27 cellular contexts compared by ENCODE assay signal in the genomic region with DNA sequence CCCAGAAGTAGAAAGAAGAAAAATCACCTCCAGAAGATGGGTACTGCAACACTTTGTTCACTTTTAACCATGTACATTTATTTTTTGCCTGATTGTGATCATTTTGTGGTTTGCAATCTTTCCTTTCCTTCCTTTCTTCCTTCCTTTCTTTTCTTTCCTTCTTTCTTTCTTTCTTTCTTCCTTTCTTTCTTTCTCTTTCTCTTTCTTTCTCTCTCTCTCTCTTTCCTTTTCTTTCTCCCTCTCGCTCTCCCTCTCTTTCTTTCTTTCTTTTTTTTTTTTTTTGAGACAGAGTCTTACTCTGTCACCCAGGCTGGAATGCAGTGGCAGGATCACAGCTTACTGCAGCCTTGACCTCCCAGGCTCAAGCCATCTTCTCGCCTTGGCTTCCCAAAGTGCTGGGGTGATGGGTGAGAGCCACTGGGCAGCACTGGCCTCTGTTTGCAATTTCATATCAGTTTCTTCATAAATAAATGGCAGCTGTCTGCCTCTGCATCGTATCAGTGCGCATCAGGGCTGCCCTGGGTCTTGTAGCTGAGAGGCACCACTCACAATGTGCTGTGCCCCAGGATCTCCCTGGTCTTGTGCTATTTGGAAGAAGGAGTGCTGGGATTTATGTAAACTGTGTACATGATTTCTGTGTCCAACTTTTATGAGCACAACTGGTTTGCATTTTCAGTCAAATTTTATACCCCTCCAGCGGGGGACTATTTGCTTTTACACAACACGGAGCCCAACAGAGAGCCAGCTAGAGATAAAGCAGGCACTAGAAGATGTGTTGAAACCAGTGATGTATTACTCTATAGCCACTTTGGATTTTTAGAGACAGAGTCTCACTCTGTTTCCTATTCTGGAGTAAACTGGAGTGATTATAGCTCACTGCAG. TPM values are rescaled to one million over a fixed set of nuclear protein-coding genes. Genes with fewer than 3 reads are reported as not detected.
A peak's percentile ranks its signal among the peaks of the same experiment; 100 is the strongest.
DNase-seq lines count a peak whose midpoint lies in the region; ATAC-seq and TF ChIP-seq lines count a peak whose summit lies in the region.
"Had no signal": no experiment of that assay in that cellular context is flagged by ENCODE, and none has a peak within 500 bp of the region (broad histone marks: within the 10 kb centered on the region; RNA-seq: fewer than 3 reads in every experiment).

No MANE protein-coding gene starts in this region.

- H3K4me1 ChIP-seq in left ventricle myocardium inferior: peaks cover 62% of the 10 kb centered on the region
- peaks cover 1% of the 10 kb centered on the region for H3K4me1 ChIP-seq in right cardiac atrium (ENCODE audit: control insufficient read depth, insufficient read depth, low read length)
- H3K4me1 ChIP-seq in ascending aorta: peaks cover 8 to 23% of the 10 kb centered on the region in 2 donors
- H3K4me1 ChIP-seq in lower lobe of right lung: peaks cover 20% of the 10 kb centered on the region
- peaks cover 0 to 15% of the 10 kb centered on the region in 2 donors for H3K4me1 ChIP-seq in uterus
- H3K4me1 ChIP-seq: foreskin keratinocyte, neural progenitor cell had no signal

- ATAC-seq in right cardiac atrium (no peak), lower lobe of right lung (no peak)
- ATAC-seq: foreskin keratinocyte had no signal

- TF ChIP-seq CTCF in left ventricle myocardium inferior (IDR thresholded peaks at IDR 0.05; ENCODE audit: borderline replicate concordance) (no peak), ascending aorta (IDR thresholded peaks at IDR 0.05) (no peak), lower lobe of right lung (IDR thresholded peaks at IDR 0.05) (no peak), uterus (IDR thresholded peaks at IDR 0.05) (no peak), WERI-Rb-1 (IDR thresholded peaks at IDR 0.05; ENCODE audit: low read depth, low read length) (no peak)

- no peak for TF ChIP-seq POLR2A in uterus (IDR thresholded peaks at IDR 0.05)

- 72% methylated on average over 6 of the region's 6 CpGs for WGBS in right cardiac atrium

- intact Hi-C loops in left ventricle myocardium inferior (cut with micrococcal nuclease) (no loop called here), right cardiac atrium (cut with DNase I) (loop anchor here in 1 of 4 donors (5.0 kb wide), 1 partner anchor 90 kb away; no protein-coding TSS in a partner anchor), ascending aorta (cut with DNase I) (no loop called here), lower lobe of right lung (cut with DNase I) (no loop called here), uterus (cut with DNase I; ENCODE audit: low total_unique reads) (no loop called here)

- no peaks in the 10 kb centered on the region for H3K9me3 ChIP-seq in left ventricle myocardium inferior (replicated peaks)
- H3K9me3 ChIP-seq in right cardiac atrium (ENCODE audit: control insufficient read depth, low read length): no peaks in the 10 kb centered on the region
- H3K9me3 ChIP-seq in ascending aorta: no peaks in the 10 kb centered on the region
- H3K9me3 ChIP-seq in lower lobe of right lung: no peaks in the 10 kb centered on the region
- H3K9me3 ChIP-seq in uterus: no peaks in the 10 kb centered on the region
- no peaks in the 10 kb centered on the region for H3K9me3 ChIP-seq in WERI-Rb-1 (ENCODE audit: severe bottlenecking)
- H3K9me3 ChIP-seq: HAP-1 had no signal

- H3K27ac ChIP-seq in left ventricle myocardium inferior (replicated peaks) (peak overlapping the region; percentile 81), right cardiac atrium (ENCODE audit: low read length) (no peak overlapping the region), ascending aorta (peak overlapping the region; percentile 42 to 55), lower lobe of right lung (peak overlapping the region; percentile 36), uterus (peak overlapping the region; percentile 70 to 76), WERI-Rb-1 (no peak overlapping the region)
- H3K27ac ChIP-seq: foreskin keratinocyte, neural progenitor cell had no signal

- peak overlapping the region; percentile 66 for H3K4me3 ChIP-seq in left ventricle myocardium inferior
- no peak overlapping the region for H3K4me3 ChIP-seq in right cardiac atrium (ENCODE audit: low read length)
- H3K4me3 ChIP-seq in ascending aorta: no peak overlapping the region
- H3K4me3 ChIP-seq in lower lobe of right lung: no peak overlapping the region
- no peak overlapping the region for H3K4me3 ChIP-seq in uterus
- H3K4me3 ChIP-seq in WERI-Rb-1 (ENCODE audit: low read depth, low read length): no peak overlapping the region
- H3K4me3 ChIP-seq: HAP-1, neural progenitor cell had no signal

- H3K27me3 ChIP-seq in left ventricle myocardium inferior (ENCODE audit: low read depth) (no peaks in the 10 kb centered on the region), right cardiac atrium (ENCODE audit: control insufficient read depth, insufficient read depth) (no peaks in the 10 kb centered on the region), ascending aorta (no peaks in the 10 kb centered on the region), lower lobe of right lung (ENCODE audit: low read depth) (no peaks in the 10 kb centered on the region), uterus (no peaks in the 10 kb centered on the region), WERI-Rb-1 (ENCODE audit: insufficient read depth, low read depth, severe bottlenecking) (no peaks in the 10 kb centered on the region)

- H3K36me3 ChIP-seq in left ventricle myocardium inferior (no peaks in the 10 kb centered on the region), ascending aorta (no peaks in the 10 kb centered on the region), lower lobe of right lung (no peaks in the 10 kb centered on the region), uterus (no peaks in the 10 kb centered on the region), WERI-Rb-1 (no peaks in the 10 kb centered on the region)
- H3K36me3 ChIP-seq: HAP-1, neural progenitor cell had no signal

- DNase-seq in left ventricle myocardium inferior (no peak), right cardiac atrium (no peak), ascending aorta (ENCODE audit: low spot score in 2 of 2) (no peak), lower lobe of right lung (no peak), uterus (no peak), NCI-H2081 (lab: John Stamatoyannopoulos, UW) (no peak), WERI-Rb-1 (no peak), EL (no peak)
- DNase-seq: activated CD4-positive, alpha-beta T cell treated with anti-CD3 and anti-CD28 coated beads, Interleukin-2, amount 50 U/mL, for 4 hours; activated CD4-positive, CD25-positive, alpha-beta regulatory T cell; activated naive CD8-positive, alpha-beta T cell treated with anti-CD3 and anti-CD28 coated beads for 36 hours; Calu3; effector CD4-positive, alpha-beta T cell; erythroblast; foreskin keratinocyte; kidney; NCI-H1092; NCI-H1930; NCI-H226; OCI-M1; stimulated activated CD8-positive, alpha-beta memory T cell treated with anti-CD3 and anti-CD28 coated beads, Interleukin-4, amount 100 ng/mL, for 48 hours; SW 1271 had no signal

RNA-seq across cellular contexts. Expression of gene LIMS2, which starts 6.9 kb away (rescaled TPM):
- total RNA-seq in left ventricle myocardium inferior (173 TPM), right cardiac atrium (100 to 1,000 TPM; 163 to 224 (median 209) TPM), ascending aorta (169 TPM), lower lobe of right lung (148 TPM), uterus (100 to 1,000 TPM in 1 of 4 donors, 10 to 100 TPM in 3; 15.8 to 298 (median 66.2) TPM)
- 178 TPM for polyA plus RNA-seq in right cardiac atrium

RNA-seq across cellular contexts. Expression of gene SFT2D3, which starts 19.1 kb away (rescaled TPM):
- total RNA-seq in left ventricle myocardium inferior (2.9 TPM), right cardiac atrium (1 to 10 TPM; 3.6 to 5.0 (median 4.4) TPM), ascending aorta (8.3 TPM), lower lobe of right lung (7.4 TPM), uterus (10 to 100 TPM in 2 of 4 donors, 1 to 10 TPM in 2; 5.9 to 27.2 (median 11.1) TPM)
- 3.3 TPM for polyA plus RNA-seq in right cardiac atrium

RNA-seq across cellular contexts. Expression of gene GPR17, which starts 36.3 kb away (rescaled TPM):
- total RNA-seq in left ventricle myocardium inferior (0.16 TPM), right cardiac atrium (under 1 TPM in 2 of 4 donors, not detected in 2; 0.31 to 0.40 TPM), ascending aorta (not detected), lower lobe of right lung (0.18 TPM), uterus (under 1 TPM in 1 of 4 donors, not detected in 3; 0.41 TPM)
- 4.0 TPM for polyA plus RNA-seq in right cardiac atrium
- total RNA-seq: activated naive CD8-positive, alpha-beta T cell treated with anti-CD3 and anti-CD28 coated beads for 36 hours; Calu3; Daoy; foreskin keratinocyte; lung microvascular endothelial cell had no signal
- polyA plus RNA-seq: CD14-positive monocyte, foreskin keratinocyte had no signal

Comparison
In these comparisons a context has a peak if more than half of its experiments do, and no peak if none do; other contexts are left out.
1. H3K27ac ChIP-seq: peak in left ventricle myocardium inferior (single experiment), ascending aorta (2 of 2), lower lobe of right lung (single experiment) and uterus (2 of 2); none in right cardiac atrium (single experiment) and WERI-Rb-1 (single experiment).